Comparison of ENCODE assay signal across 30 cellular contexts in the genomic region with DNA sequence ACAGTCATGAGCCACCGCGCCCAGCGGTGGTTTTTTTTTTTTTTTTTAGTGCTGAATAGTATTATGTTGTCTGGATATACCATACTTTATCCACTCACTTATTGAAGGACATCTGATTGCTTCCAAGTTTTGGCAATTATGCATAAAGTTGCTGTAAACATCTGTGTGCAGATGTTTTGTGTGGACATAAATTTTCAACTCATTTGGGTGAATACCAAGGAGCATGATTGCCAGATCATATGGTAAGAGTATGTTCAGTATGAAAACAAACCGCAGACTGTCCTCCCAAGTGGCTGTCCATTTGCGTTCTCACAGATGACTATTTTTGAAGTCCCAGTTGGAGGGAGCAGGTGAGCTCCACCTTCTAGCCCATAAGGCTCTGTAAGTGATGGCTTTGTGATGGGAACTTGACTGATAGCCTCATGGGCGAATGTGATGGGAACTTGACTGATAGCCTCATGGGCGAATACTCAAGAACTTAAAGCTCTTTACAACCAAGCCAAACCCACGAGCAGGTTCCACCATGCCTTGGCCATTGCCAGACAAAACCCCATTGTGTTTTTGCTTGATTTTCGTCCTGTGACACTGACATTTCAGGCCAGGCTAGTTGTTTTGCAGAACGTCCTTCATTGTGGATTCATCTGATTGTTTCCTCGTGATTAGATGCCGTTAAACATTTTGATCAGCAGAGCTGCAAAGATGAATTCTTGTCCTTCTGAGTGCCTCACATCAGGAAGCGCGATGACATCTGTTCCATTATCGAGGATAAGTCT.
"Had no signal": no experiment of that assay in that cellular context is flagged by ENCODE, and none has a peak within 500 bp of the region (broad histone marks: within the 10 kb centered on the region; RNA-seq: fewer than 3 reads in every experiment).

No MANE protein-coding gene starts in this region.

- H3K36me3 Mint-ChIP-seq: activated naive CD8-positive, alpha-beta T cell; naive thymus-derived CD4-positive, alpha-beta T cell had no signal

- H3K4me1 ChIP-seq: adrenal gland, ascending aorta, esophagus squamous epithelium, right lobe of liver, upper lobe of left lung, vagina had no signal

- H3K4me1 Mint-ChIP-seq: activated CD4-positive, alpha-beta T cell treated with anti-CD3 and anti-CD28 coated beads for 36 hours; naive thymus-derived CD4-positive, alpha-beta T cell had no signal

- H3K4me3 Mint-ChIP-seq: activated CD4-positive, alpha-beta T cell treated with anti-CD3 and anti-CD28 coated beads for 36 hours; activated naive CD8-positive, alpha-beta T cell; activated T-cell treated with anti-CD3 and anti-CD28 coated beads, Interleukin-2, amount 50 U/mL, for 72 hours; brain; naive thymus-derived CD4-positive, alpha-beta T cell; neural crest cell; WTC11 had no signal

- H3K9me3 Mint-ChIP-seq: activated T-cell treated with anti-CD3 and anti-CD28 coated beads, Interleukin-2, amount 50 U/mL, for 72 hours; naive thymus-derived CD4-positive, alpha-beta T cell; neural crest cell had no signal

- H3K27ac ChIP-seq: adrenal gland, ascending aorta, epithelial cell of prostate, esophagus squamous epithelium, gastroesophageal sphincter, right lobe of liver, skin epidermis, upper lobe of left lung, vagina had no signal

- H3K36me3 ChIP-seq: adrenal gland, esophagus squamous epithelium, right lobe of liver, vagina had no signal

- DNase-seq: activated CD4-positive, alpha-beta T cell treated with anti-CD3 and anti-CD28 coated beads for 36 hours; activated naive CD4-positive, alpha-beta T cell; activated T-cell treated with anti-CD3 and anti-CD28 coated beads for 4 hours; activated T-cell treated with anti-CD3 and anti-CD28 coated beads, Interleukin-2, amount 50 U/mL, for 72 hours; adrenal gland; esophagus squamous epithelium; hippocampal formation; left colon; mammary epithelial cell; midbrain; naive thymus-derived CD4-positive, alpha-beta T cell; nucleus accumbens; posterior cingulate gyrus; right lobe of liver; stimulated activated CD4-positive, alpha-beta T cell treated with anti-CD3 and anti-CD28 coated beads, Interleukin-12 subunit alpha, Interleukin-12 subunit beta, amount 100 ng/mL, for 4 hours; stimulated activated CD4-positive, alpha-beta T cell treated with anti-CD3 and anti-CD28 coated beads, Interleukin-4, amount 100 ng/mL, for 1 hour; stimulated activated naive CD8-positive, alpha-beta T cell treated with anti-CD3 and anti-CD28 coated beads, Interleukin-15, Interleukin-2, amounts not matched to agents 100 U/mL and 50 U/mL, for 24 hours; T-helper 2 cell had no signal

- FAIRE-seq: keratinocyte had no signal

- ATAC-seq: activated CD4-positive, alpha-beta T cell treated with anti-CD3 and anti-CD28 coated beads for 36 hours; activated T-cell treated with anti-CD3 and anti-CD28 coated beads, Interleukin-2, amount 50 U/mL, for 72 hours; gastroesophageal sphincter; left colon; naive thymus-derived CD4-positive, alpha-beta T cell; SK-N-SH treated with all-trans-retinoic acid at 6 μM for 48 hours; stimulated activated naive CD8-positive, alpha-beta T cell treated with anti-CD3 and anti-CD28 coated beads, Interleukin-15, Interleukin-2, amounts not matched to agents 100 U/mL and 50 U/mL, for 24 hours; WTC11 had no signal

- H3K27me3 Mint-ChIP-seq: activated CD4-positive, alpha-beta T cell treated with anti-CD3 and anti-CD28 coated beads for 36 hours; activated naive CD8-positive, alpha-beta T cell; brain had no signal

- H3K27me3 ChIP-seq: adrenal gland, ascending aorta, esophagus squamous epithelium, gastroesophageal sphincter, right lobe of liver, upper lobe of left lung, vagina had no signal

- H3K4me3 ChIP-seq: adrenal gland, ascending aorta, esophagus squamous epithelium, gastroesophageal sphincter, right lobe of liver, skin epidermis, upper lobe of left lung, vagina had no signal

- H3K27ac Mint-ChIP-seq: activated CD4-positive, alpha-beta T cell treated with anti-CD3 and anti-CD28 coated beads for 36 hours; activated naive CD8-positive, alpha-beta T cell; activated T-cell treated with anti-CD3 and anti-CD28 coated beads, Interleukin-2, amount 50 U/mL, for 72 hours; naive thymus-derived CD4-positive, alpha-beta T cell; WTC11 had no signal

- H3K9me3 ChIP-seq: adrenal gland, ascending aorta, esophagus squamous epithelium, gastroesophageal sphincter, right lobe of liver, upper lobe of left lung, vagina had no signal
